In genomic region chr21:36658926-36659325, GRCh38 we compare ENCODE assay signal across 23 cellular contexts. TPM values are rescaled to one million over a fixed set of nuclear protein-coding genes. Genes with fewer than 3 reads are reported as not detected.
"Had no signal": no experiment of that assay in that cellular context is flagged by ENCODE, and none has a peak within 500 bp of the region (broad histone marks: within the 10 kb centered on the region; RNA-seq: fewer than 3 reads in every experiment).

No MANE protein-coding gene starts in this region.

- H3K36me3 ChIP-seq: MG63, SJCRH30 had no signal

- H3K27ac ChIP-seq: RWPE1, SJCRH30, SK-N-MC had no signal

- H3K4me1 ChIP-seq: SJCRH30 had no signal

- ATAC-seq: Panc1, Right ventricle myocardium inferior had no signal

- DNase-seq: IMR-90, Karpas-422, KG1, MG63, NCI-H1092, NCI-H1105 treated with DMSO at 0.1 percent for 48 hours, NCI-H1417 treated with DMSO at 0.1 percent for 48 hours, NCI-H187, NCI-H2029, NCI-H2081 treated with DMSO at 0.1 percent for 48 hours, NCI-H2171, NCI-H226, NCI-H446, NCI-H510A, NCI-H524 treated with DMSO at 0.1 percent for 48 hours, NCI-H69, NCI-H774, SHP77 treated with DMSO at 0.1 percent for 48 hours, SJCRH30 had no signal

- H3K9me3 ChIP-seq: MG63, SJCRH30 had no signal

- H3K4me3 ChIP-seq: MG63, SJCRH30, SK-N-MC had no signal

- H3K27me3 ChIP-seq: MG63, SJCRH30 had no signal

RNA-seq across cellular contexts. Expression of gene SIM2, which starts 40.0 kb away (rescaled TPM):
- total RNA-seq: Right ventricle myocardium inferior had no signal
